23 cellular contexts compared by ENCODE assay signal in the genomic region with DNA sequence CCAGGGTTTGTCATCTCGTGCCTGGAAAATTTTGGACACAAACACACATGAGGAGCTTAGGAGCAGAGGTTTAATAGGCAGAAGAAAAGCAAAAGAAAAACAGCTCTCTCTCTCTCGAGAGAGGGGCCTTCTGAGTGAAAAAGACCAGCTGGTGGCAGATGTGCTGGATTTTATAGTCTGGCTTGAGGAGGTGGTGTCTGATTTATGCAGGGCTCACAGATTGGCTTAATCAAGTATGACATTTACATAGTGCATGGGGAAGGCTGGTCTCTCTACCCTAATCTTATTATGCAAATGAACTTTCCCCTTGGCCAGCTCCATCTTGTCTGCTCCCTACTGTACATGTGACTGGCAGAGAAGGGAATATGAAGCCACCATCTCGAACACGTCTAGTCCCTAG.
"Had no signal": no experiment of that assay in that cellular context is flagged by ENCODE, and none has a peak within 500 bp of the region (broad histone marks: within the 10 kb centered on the region; RNA-seq: fewer than 3 reads in every experiment).

No MANE protein-coding gene starts in this region.

- H3K4me3 ChIP-seq: coronary artery, left lung, spleen, testis, upper lobe of left lung had no signal

- H3K36me3 ChIP-seq: left lung, neutrophil, spleen, upper lobe of left lung had no signal

- H3K27ac Mint-ChIP-seq: activated CD4-positive, alpha-beta memory T cell treated with anti-CD3 and anti-CD28 coated beads, Interleukin-2, amount 10 ng/mL, durations not matched to agents 7 days and 5 days; activated CD8-positive, alpha-beta memory T cell treated with anti-CD3 and anti-CD28 coated beads, Interleukin-2, amount 10 ng/mL, durations not matched to agents 7 days and 5 days; activated naive CD4-positive, alpha-beta T cell treated with anti-CD3 and anti-CD28 coated beads, Interleukin-2, amount 10 ng/mL, durations not matched to agents 7 days and 5 days; activated naive CD8-positive, alpha-beta T cell treated with anti-CD3 and anti-CD28 coated beads, Interleukin-2, amount 50 U/mL, for 24 hours; activated T-helper 2 cell treated with anti-CD3 and anti-CD28 coated beads, Interferon-gamma antibody, Interleukin-2, Interleukin-4, amounts not matched to agents 10 μg/mL and 5 μg/mL and 100 μg/mL, durations not matched to agents 14 hours and 24 hours and 36 hours; stimulated activated memory B cell treated with anti-CD40 and anti-IgM and Interleukin-4, amounts not matched to agents 10 μg/mL and 1 μg/mL and 100 μg/mL, for 72 hours had no signal

- H3K4me1 ChIP-seq: foreskin keratinocyte, left lung, parathyroid adenoma, spleen, testis, upper lobe of left lung had no signal

- H3K36me3 Mint-ChIP-seq: activated CD8-positive, alpha-beta memory T cell treated with anti-CD3 and anti-CD28 coated beads, Interleukin-2, amount 10 ng/mL, durations not matched to agents 7 days and 5 days; activated naive CD4-positive, alpha-beta T cell treated with anti-CD3 and anti-CD28 coated beads, Interleukin-2, amount 10 ng/mL, durations not matched to agents 7 days and 5 days; brain; stimulated activated memory B cell treated with anti-CD40 and anti-IgM and Interleukin-4, amounts not matched to agents 10 μg/mL and 1 μg/mL and 100 μg/mL, for 72 hours had no signal

- H3K4me3 Mint-ChIP-seq: activated CD4-positive, alpha-beta memory T cell treated with anti-CD3 and anti-CD28 coated beads, Interleukin-2, amount 10 ng/mL, durations not matched to agents 7 days and 5 days; activated CD8-positive, alpha-beta memory T cell treated with anti-CD3 and anti-CD28 coated beads, Interleukin-2, amount 10 ng/mL, durations not matched to agents 7 days and 5 days; activated naive CD4-positive, alpha-beta T cell treated with anti-CD3 and anti-CD28 coated beads, Interleukin-2, amount 10 ng/mL, durations not matched to agents 7 days and 5 days; activated naive CD8-positive, alpha-beta T cell treated with anti-CD3 and anti-CD28 coated beads, Interleukin-2, amount 50 U/mL, for 24 hours; brain; central memory CD8-positive, alpha-beta T cell; stimulated activated memory B cell treated with anti-CD40 and anti-IgM and Interleukin-4, amounts not matched to agents 10 μg/mL and 1 μg/mL and 100 μg/mL, for 72 hours had no signal

- H3K9me3 Mint-ChIP-seq: activated naive CD4-positive, alpha-beta T cell treated with anti-CD3 and anti-CD28 coated beads, Interleukin-2, amount 10 ng/mL, durations not matched to agents 7 days and 5 days; activated T-helper 2 cell treated with anti-CD3 and anti-CD28 coated beads, Interferon-gamma antibody, Interleukin-2, Interleukin-4, amounts not matched to agents 10 μg/mL and 5 μg/mL and 100 μg/mL, durations not matched to agents 14 hours and 24 hours and 36 hours had no signal

- H3K4me1 Mint-ChIP-seq: activated CD4-positive, alpha-beta memory T cell treated with anti-CD3 and anti-CD28 coated beads, Interleukin-2, amount 10 ng/mL, durations not matched to agents 7 days and 5 days; activated CD8-positive, alpha-beta memory T cell treated with anti-CD3 and anti-CD28 coated beads, Interleukin-2, amount 10 ng/mL, durations not matched to agents 7 days and 5 days; activated naive CD4-positive, alpha-beta T cell treated with anti-CD3 and anti-CD28 coated beads, Interleukin-2, amount 10 ng/mL, durations not matched to agents 7 days and 5 days; activated naive CD8-positive, alpha-beta T cell treated with anti-CD3 and anti-CD28 coated beads, Interleukin-2, amount 50 U/mL, for 24 hours; central memory CD8-positive, alpha-beta T cell; stimulated activated memory B cell treated with anti-CD40 and anti-IgM and Interleukin-4, amounts not matched to agents 10 μg/mL and 1 μg/mL and 100 μg/mL, for 72 hours had no signal

- ATAC-seq: activated CD8-positive, alpha-beta memory T cell treated with anti-CD3 and anti-CD28 coated beads, Interleukin-2, amount 10 ng/mL, durations not matched to agents 7 days and 5 days; activated naive CD8-positive, alpha-beta T cell treated with anti-CD3 and anti-CD28 coated beads, Interleukin-2, amount 50 U/mL, for 24 hours; foreskin keratinocyte; left lung; stimulated activated memory B cell treated with anti-CD40 and anti-IgM and Interleukin-4, amounts not matched to agents 10 μg/mL and 1 μg/mL and 100 μg/mL, for 72 hours had no signal

- H3K27me3 Mint-ChIP-seq: activated CD4-positive, alpha-beta memory T cell treated with anti-CD3 and anti-CD28 coated beads, Interleukin-2, amount 10 ng/mL, durations not matched to agents 7 days and 5 days; activated CD8-positive, alpha-beta memory T cell treated with anti-CD3 and anti-CD28 coated beads, Interleukin-2, amount 10 ng/mL, durations not matched to agents 7 days and 5 days; activated naive CD4-positive, alpha-beta T cell treated with anti-CD3 and anti-CD28 coated beads, Interleukin-2, amount 10 ng/mL, durations not matched to agents 7 days and 5 days; activated naive CD8-positive, alpha-beta T cell treated with anti-CD3 and anti-CD28 coated beads, Interleukin-2, amount 50 U/mL, for 24 hours; brain; central memory CD8-positive, alpha-beta T cell; stimulated activated memory B cell treated with anti-CD40 and anti-IgM and Interleukin-4, amounts not matched to agents 10 μg/mL and 1 μg/mL and 100 μg/mL, for 72 hours had no signal

- DNase-seq: activated CD4-positive, alpha-beta memory T cell treated with anti-CD3 and anti-CD28 coated beads, Interleukin-2, amount 10 ng/mL, durations not matched to agents 7 days and 5 days; activated CD4-positive, alpha-beta T cell treated with anti-CD3 and anti-CD28 coated beads for 48 hours; activated CD4-positive, CD25-positive, alpha-beta regulatory T cell; activated CD8-positive, alpha-beta memory T cell treated with anti-CD3 and anti-CD28 coated beads, Interleukin-2, amount 10 ng/mL, durations not matched to agents 7 days and 5 days; activated naive CD4-positive, alpha-beta T cell treated with anti-CD3 and anti-CD28 coated beads, Interleukin-2, amount 10 ng/mL, durations not matched to agents 7 days and 5 days; activated naive CD8-positive, alpha-beta T cell treated with anti-CD3 and anti-CD28 coated beads, Interleukin-2, amount 50 U/mL, for 24 hours; activated T-cell treated with anti-CD3 and anti-CD28 coated beads, Interleukin-2, amount 50 U/mL, for 1 hour; anterior cingulate cortex; foreskin keratinocyte; kidney; spleen; stimulated activated CD4-positive, alpha-beta T cell treated with anti-CD3 and anti-CD28 coated beads, Interleukin-4, amount 100 ng/mL, for 4 hours; T-helper 9 cell; testis; upper lobe of left lung had no signal

- H3K27ac ChIP-seq: coronary artery, foreskin keratinocyte, left lung, neutrophil, parathyroid adenoma, spleen, testis, upper lobe of left lung had no signal

- H3K9me3 ChIP-seq: neutrophil, testis had no signal

- H3K27me3 ChIP-seq: foreskin keratinocyte, left lung, neutrophil, spleen, testis, upper lobe of left lung had no signal
